In the genomic region with DNA sequence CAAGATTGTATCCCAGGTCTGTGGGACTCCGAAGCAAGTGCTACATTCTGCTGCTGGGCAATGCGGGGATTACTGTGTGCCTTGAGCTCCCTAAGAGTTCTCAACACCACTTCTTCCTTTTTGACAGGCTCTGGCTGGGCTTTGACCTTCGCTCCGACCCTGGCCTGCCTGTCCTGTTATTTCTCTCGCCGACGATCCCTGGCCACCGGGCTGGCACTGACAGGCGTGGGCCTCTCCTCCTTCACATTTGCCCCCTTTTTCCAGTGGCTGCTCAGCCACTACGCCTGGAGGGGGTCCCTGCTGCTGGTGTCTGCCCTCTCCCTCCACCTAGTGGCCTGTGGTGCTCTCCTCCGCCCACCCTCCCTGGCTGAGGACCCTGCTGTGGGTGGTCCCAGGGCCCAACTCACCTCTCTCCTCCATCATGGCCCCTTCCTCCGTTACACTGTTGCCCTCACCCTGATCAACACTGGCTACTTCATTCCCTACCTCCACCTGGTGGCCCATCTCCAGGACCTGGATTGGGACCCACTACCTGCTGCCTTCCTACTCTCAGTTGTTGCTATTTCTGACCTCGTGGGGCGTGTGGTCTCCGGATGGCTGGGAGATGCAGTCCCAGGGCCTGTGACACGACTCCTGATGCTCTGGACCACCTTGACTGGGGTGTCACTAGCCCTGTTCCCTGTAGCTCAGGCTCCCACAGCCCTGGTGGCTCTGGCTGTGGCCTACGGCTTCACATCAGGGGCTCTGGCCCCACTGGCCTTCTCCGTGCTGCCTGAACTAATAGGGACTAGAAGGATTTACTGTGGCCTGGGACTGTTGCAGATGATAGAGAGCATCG, we compare ENCODE assay signal across 1 cellular context.
TF ChIP-seq lines count a peak whose summit lies in the region.

No MANE protein-coding gene starts in this region.

TF ChIP-seq in GM23338, 12 proteins besides CTCF, POLR2A, EP300 and RAD21:
- TF ChIP-seq POLR2AphosphoS5 (IDR thresholded peaks at IDR 0.05; ENCODE audit: low read depth) (0 out of 2 replicates have a peak, but pooled peaks have one; percentile 25), ZNF331 (CRISPR knock-in tag; IDR thresholded peaks at IDR 0.05; ENCODE audit: low read depth) (no peak), ZNF114 (CRISPR knock-in tag; IDR thresholded peaks at IDR 0.05) (no peak)
